ENCODE assay signal across 21 cellular contexts in genomic region chr2:142594935-142595334, GRCh38.
DNase-seq lines count a peak whose midpoint lies in the region; ATAC-seq, FAIRE-seq and TF ChIP-seq lines count a peak whose summit lies in the region.
"Had no signal": no experiment of that assay in that cellular context is flagged by ENCODE, and none has a peak within 500 bp of the region (broad histone marks: within the 10 kb centered on the region; RNA-seq: fewer than 3 reads in every experiment).

No MANE protein-coding gene starts in this region.

- no peak overlapping the region for H3K9ac ChIP-seq in GM12878 (ENCODE audit: control insufficient read depth, insufficient read depth, low read length)
- H3K9ac ChIP-seq: BLaER1 treated with 17β-estradiol and CSF1 and Interleukin-3, amounts not matched to agents 10 nM and 100 nM had no signal

- no peaks in the 10 kb centered on the region for H3K27me3 Mint-ChIP-seq in Caco-2 (ENCODE audit: insufficient read depth, unreplicated experiment)
- H3K27me3 Mint-ChIP-seq: CD4-positive, alpha-beta T cell had no signal

- H3K4me2 ChIP-seq in GM12878 (ENCODE audit: control insufficient read depth, insufficient read depth): no peak overlapping the region
- H3K4me2 ChIP-seq: A549; BLaER1 treated with 17β-estradiol and CSF1 and Interleukin-3, amounts not matched to agents 10 nM and 100 nM had no signal

- ATAC-seq in GM18867 (IDR thresholded peaks at IDR 0.05; ENCODE audit: unreplicated experiment): peak; percentile 84
- peak; percentile 54 for ATAC-seq in HG02852 (IDR thresholded peaks at IDR 0.05; ENCODE audit: unreplicated experiment)
- peak; percentile 32; the same call in 1 of the 3 replicates for ATAC-seq in GM12878
- ATAC-seq: A549; CD8-positive, alpha-beta T cell had no signal

- H3K27ac Mint-ChIP-seq in Caco-2 (ENCODE audit: unreplicated experiment): no peak overlapping the region
- H3K27ac Mint-ChIP-seq: B cell; CD4-positive, alpha-beta T cell; CD8-positive, alpha-beta T cell had no signal

- in situ Hi-C loops in GM12878 (cut with MboI): no loop called here

- H3K4me1 ChIP-seq in GM12878 (ENCODE audit: control insufficient read depth, insufficient read depth, low read length): no peaks in the 10 kb centered on the region
- H3K4me1 ChIP-seq in ascending aorta: no peaks in the 10 kb centered on the region
- H3K4me1 ChIP-seq in Caco-2: no peaks in the 10 kb centered on the region
- H3K4me1 ChIP-seq: BLaER1 treated with 17β-estradiol and CSF1 and Interleukin-3, amounts not matched to agents 10 nM and 100 nM had no signal

- no peaks in the 10 kb centered on the region for H3K79me2 ChIP-seq in GM12878 (ENCODE audit: control insufficient read depth, insufficient read depth, low read length)

- H3K4me3 ChIP-seq in GM12878: no peak overlapping the region
- H3K4me3 ChIP-seq in ascending aorta: no peak overlapping the region
- no peak overlapping the region for H3K4me3 ChIP-seq in Caco-2 (ENCODE audit: low read depth, low read length)
- H3K4me3 ChIP-seq: A549; BLaER1 treated with 17β-estradiol and CSF1 and Interleukin-3, amounts not matched to agents 10 nM and 100 nM had no signal

- SMC1A ChIA-PET in GM12878 (lab: Charles Lee; ENCODE audit: uncharacterized antibody, unreplicated experiment): no interaction called here

- 0% methylated on average over 2 of the region's 2 CpGs for WGBS in GM12878 (ENCODE audit: insufficient coverage, insufficient replicate concordance, low lambda C conversion rate, missing lambda C conversion rate)

- TF ChIP-seq RAD21 in GM12878 (IDR thresholded peaks at IDR 0.05; ENCODE audit: insufficient read depth, low read depth, low read length): no peak

- H3K9me3 ChIP-seq in GM12878 (replicated peaks; ENCODE audit: control insufficient read depth, insufficient read depth, low read length) (no peaks in the 10 kb centered on the region), ascending aorta (no peaks in the 10 kb centered on the region), Caco-2 (no peaks in the 10 kb centered on the region)
- H3K9me3 ChIP-seq: A549; BLaER1 treated with 17β-estradiol and CSF1 and Interleukin-3, amounts not matched to agents 10 nM and 100 nM had no signal

- CTCF ChIA-PET in GM12878 (lab: Yijun Ruan, JAX): interaction anchor here (1.0 kb wide), 1 partner anchor 9 kb away, joined by 3 read pairs; no protein-coding TSS in a partner anchor
- CTCF ChIA-PET in Caco-2 (lab: Charles Lee): no interaction called here

- H3K27ac ChIP-seq in GM12878 (ENCODE audit: control insufficient read depth, insufficient read depth): no peak overlapping the region
- no peak overlapping the region for H3K27ac ChIP-seq in ascending aorta
- H3K27ac ChIP-seq: 22Rv1; A549; BLaER1 treated with 17β-estradiol and CSF1 and Interleukin-3, amounts not matched to agents 10 nM and 100 nM; C4-2B had no signal

- TF ChIP-seq POLR2A in GM12878 (IDR thresholded peaks at IDR 0.05; ENCODE audit: low read depth, low read length): no peak

- H3K27me3 ChIP-seq in GM12878 (replicated peaks in 1 of 2; ENCODE audit: control insufficient read depth in 2 of 2, insufficient read depth in 2 of 2, low read length in 1 of 2): no peaks in the 10 kb centered on the region
- H3K27me3 ChIP-seq in ascending aorta: no peaks in the 10 kb centered on the region
- H3K27me3 ChIP-seq in Caco-2 (replicated peaks; ENCODE audit: control insufficient read depth, insufficient read depth, low read length): no peaks in the 10 kb centered on the region
- H3K27me3 ChIP-seq: BLaER1 treated with 17β-estradiol and CSF1 and Interleukin-3, amounts not matched to agents 10 nM and 100 nM had no signal

- RAD21 ChIA-PET in GM12878 (lab: Charles Lee; ENCODE audit: unreplicated experiment): no interaction called here

- TF ChIP-seq CTCF in GM12878 (IDR thresholded peaks at IDR 0.05 in 2 of 3, conservative IDR thresholded peaks at IDR 0.05 in 1 of 3; ENCODE audit: control insufficient read depth in 2 of 3, extremely low read depth in 1 of 3, insufficient read depth in 1 of 3, low read depth in 3 of 3, low read length in 3 of 3): no peak
- TF ChIP-seq CTCF in ascending aorta (IDR thresholded peaks at IDR 0.05): no peak
- no peak for TF ChIP-seq CTCF in Caco-2 (IDR thresholded peaks at IDR 0.05; ENCODE audit: insufficient read depth in 1 of 2, low read depth in 1 of 2, low read length in 1 of 2, severe bottlenecking in 1 of 2, unreplicated experiment in 1 of 2)

- no peak overlapping the region for H2AFZ ChIP-seq in GM12878 (ENCODE audit: control insufficient read depth, low read depth, low read length)

- POLR2A ChIA-PET in GM12878 (lab: Charles Lee): no interaction called here
- POLR2A ChIA-PET in Caco-2 (lab: Charles Lee): no interaction called here

- H4K20me1 ChIP-seq in GM12878 (ENCODE audit: control insufficient read depth, insufficient read depth): no peaks in the 10 kb centered on the region
- H4K20me1 ChIP-seq: BLaER1 treated with 17β-estradiol and CSF1 and Interleukin-3, amounts not matched to agents 10 nM and 100 nM had no signal

- no peaks in the 10 kb centered on the region for H3K4me1 Mint-ChIP-seq in Caco-2 (ENCODE audit: low read depth, unreplicated experiment)
- H3K4me1 Mint-ChIP-seq: B cell had no signal

- intact Hi-C loops in GM12878 (cut with micrococcal nuclease; ENCODE audit: unreplicated experiment) (no loop called here), ascending aorta (cut with DNase I) (no loop called here), Caco-2 (cut with micrococcal nuclease; ENCODE audit: unreplicated experiment) (no loop called here)

- H3K36me3 ChIP-seq in GM12878 (ENCODE audit: control insufficient read depth in 2 of 2, insufficient read depth in 2 of 2, low read length in 1 of 2): no peaks in the 10 kb centered on the region
- H3K36me3 ChIP-seq in ascending aorta: no peaks in the 10 kb centered on the region
- H3K36me3 ChIP-seq in Caco-2 (ENCODE audit: control insufficient read depth, insufficient read depth, low read length): no peaks in the 10 kb centered on the region
- H3K36me3 ChIP-seq: BLaER1 treated with 17β-estradiol and CSF1 and Interleukin-3, amounts not matched to agents 10 nM and 100 nM had no signal

- no peaks in the 10 kb centered on the region for H3K36me3 Mint-ChIP-seq in Caco-2 (ENCODE audit: insufficient read depth, unreplicated experiment)
- H3K36me3 Mint-ChIP-seq: CD8-positive, alpha-beta T cell had no signal

- FAIRE-seq in GM12878 (lab: Jason Lieb, UNC): no peak
- FAIRE-seq: A549, GM12891 had no signal

- DNase-seq in GM12878 (ENCODE audit: low read depth, low spot score) (no peak), ascending aorta (ENCODE audit: low spot score in 2 of 2) (no peak), Caco-2 (no peak)
- DNase-seq: AML-193; CD4-positive, alpha-beta T cell; CD8-positive, alpha-beta T cell; DMS 273 treated with DMSO at 0.1 percent for 48 hours; DMS153; DMS53; DMS79; DND-41; EL; GDM1 had no signal

- no peak for TF ChIP-seq EP300 in GM12878 (IDR thresholded peaks at IDR 0.05; ENCODE audit: borderline replicate concordance in 1 of 2, control insufficient read depth in 1 of 2, low read depth in 2 of 2, low read length in 2 of 2)

- BruUV-seq in GM12878 (replicated peaks; lab: Mats Ljungman, UMichigan): no TSS peak
- BruUV-seq in Caco-2 (replicated peaks; lab: Mats Ljungman, UMichigan): no TSS peak

- H3K4me3 Mint-ChIP-seq in Caco-2 (ENCODE audit: unreplicated experiment): no peak overlapping the region
- H3K4me3 Mint-ChIP-seq: B cell; CD4-positive, alpha-beta T cell; CD8-positive, alpha-beta T cell had no signal

- no peaks in the 10 kb centered on the region for H3K9me3 Mint-ChIP-seq in Caco-2 (ENCODE audit: unreplicated experiment)
- H3K9me3 Mint-ChIP-seq: CD8-positive, alpha-beta T cell had no signal

TF ChIP-seq in GM12878, 131 proteins besides CTCF, POLR2A, EP300 and RAD21:
- TF ChIP-seq ZNF384 (IDR thresholded peaks at IDR 0.05; ENCODE audit: borderline replicate concordance, low read depth, low read length): no peak
- TF ChIP-seq WRNIP1 (IDR thresholded peaks at IDR 0.05; ENCODE audit: borderline replicate concordance, low read depth, low read length): no peak
- no peak for TF ChIP-seq ZNF274 (IDR thresholded peaks at IDR 0.05; ENCODE audit: insufficient read depth, insufficient read length)
- no peak for TF ChIP-seq TCF7 (IDR thresholded peaks at IDR 0.05; ENCODE audit: borderline replicate concordance)
- no peak for TF ChIP-seq PKNOX1 (IDR thresholded peaks at IDR 0.05)
- TF ChIP-seq RB1 (IDR thresholded peaks at IDR 0.05; ENCODE audit: borderline replicate concordance): no peak
- no peak for TF ChIP-seq E2F8 (IDR thresholded peaks at IDR 0.05; ENCODE audit: low read depth, partially characterized antibody)

Comparison
In these comparisons a context has a peak if more than half of its experiments do, and no peak if none do; other contexts are left out.
1. ATAC-seq: peak in every context shown above with its lines; median percentile 84 in GM18867; 54 in HG02852; 32 in GM12878.